ENCODE assay signal across 12 cellular contexts in genomic region chr6:158285321-158285960, GRCh38. TPM values are rescaled to one million over a fixed set of nuclear protein-coding genes. Genes with fewer than 3 reads are reported as not detected.
DNase-seq lines count a peak whose midpoint lies in the region; ATAC-seq and TF ChIP-seq lines count a peak whose summit lies in the region.
"Had no signal": no experiment of that assay in that cellular context is flagged by ENCODE, and none has a peak within 500 bp of the region (broad histone marks: within the 10 kb centered on the region; RNA-seq: fewer than 3 reads in every experiment).

No MANE protein-coding gene starts in this region.

- ATAC-seq in GM18867 (IDR thresholded peaks at IDR 0.05; ENCODE audit: unreplicated experiment), result no peak

- H3K27ac ChIP-seq in breast epithelium (peak overlapping the region; percentile 39 to 50), mammary epithelial cell (ENCODE audit: insufficient read depth, low read depth, low read length) (no peak overlapping the region), transverse colon (peak overlapping the region in 3 of 4 donors; percentile 26 to 61 (median 58))

- peaks cover 48% of the 10 kb centered on the region for H3K79me2 ChIP-seq in mammary epithelial cell (ENCODE audit: insufficient read depth, low read length)

- WGBS in mammary epithelial cell (ENCODE audit: low coverage, missing lambda C conversion rate), result 77% methylated on average over 8 of the region's 8 CpGs
- WGBS in transverse colon (ENCODE audit: low coverage in 1 of 2), 2 donors, result 50 to 70% methylated on average over 4 to 8 of the region's 8 CpGs

- TF ChIP-seq POLR2A in breast epithelium (IDR thresholded peaks at IDR 0.05), result no peak
- TF ChIP-seq POLR2A in transverse colon (IDR thresholded peaks at IDR 0.05), result no peak

- H3K9ac ChIP-seq in mammary epithelial cell (ENCODE audit: insufficient read depth, low read length), result no peak overlapping the region

- dilution Hi-C loops in mammary epithelial cell (cut with HindIII; ENCODE audit: low sequenced_read_pairs), result no loop called here

- no peak for DNase-seq in breast epithelium (ENCODE audit: low spot score in 2 of 2)
- DNase-seq in mammary epithelial cell, result no peak
- peak; percentile 84 for DNase-seq in cerebellum (ENCODE audit: low spot score)
- DNase-seq in midbrain (lab: John Stamatoyannopoulos, UW), result peak; percentile 69
- no peak for DNase-seq in transverse colon
- DNase-seq in DMS53 (lab: John Stamatoyannopoulos, UW), result no peak
- DNase-seq in HCEC 1CT, result no peak
- DNase-seq: activated B cell treated with CpG ODN at 0.5 μM for 24 hours, activated gamma-delta T cell treated with Interleukin-2 at 50 U/mL for 16 hours, NCI-H1105 treated with DMSO at 0.1 percent for 48 hours, retina had no signal

- intact Hi-C loops in breast epithelium (cut with DNase I; ENCODE audit: low total_unique reads), result no loop called here
- intact Hi-C loops in mammary epithelial cell (cut with micrococcal nuclease), result loop anchor here (2.0 kb wide), 1 partner anchor 17 kb away; no protein-coding TSS in a partner anchor
- intact Hi-C loops in transverse colon (cut with DNase I; ENCODE audit: low total_unique reads), result no loop called here

- no TSS peak for BruUV-seq in mammary epithelial cell (replicated peaks; lab: Mats Ljungman, UMichigan)

- no peaks in the 10 kb centered on the region for H4K20me1 ChIP-seq in mammary epithelial cell (ENCODE audit: insufficient read depth, low read length)

- H3K4me1 ChIP-seq in breast epithelium (peaks cover 2 to 10% of the 10 kb centered on the region in 2 donors), mammary epithelial cell (ENCODE audit: insufficient read depth, low read length) (peaks cover 22% of the 10 kb centered on the region), transverse colon (peaks cover 7 to 54% (median 32%) of the 10 kb centered on the region in 4 donors)

- in situ Hi-C loops in mammary epithelial cell (cut with MboI; ENCODE audit: low sequenced_read_pairs in 2 of 2) (no loop called here), transverse colon (cut with MboI; ENCODE audit: low pct_ligation_motif_present in 1 of 4, low pct_unique_long_range_greater_than_20kb in 1 of 4, low sequenced_read_pairs in 3 of 4) (no loop called here)

- H3K27me3 ChIP-seq in breast epithelium (no peaks in the 10 kb centered on the region), mammary epithelial cell (ENCODE audit: insufficient read depth, low read length) (no peaks in the 10 kb centered on the region), transverse colon (no peaks in the 10 kb centered on the region)

- CTCF ChIA-PET in mammary epithelial cell (lab: Charles Lee; ENCODE audit: low non-redundant PET), result interaction anchor here (0.6 kb wide), 1 partner anchor 31 kb away, joined by 3 read pairs; no protein-coding TSS in a partner anchor

- H3K4me2 ChIP-seq in mammary epithelial cell (ENCODE audit: insufficient read depth, low read depth, low read length), result no peak overlapping the region

- no peak for TF ChIP-seq EP300 in transverse colon (IDR thresholded peaks at IDR 0.05; ENCODE audit: low read depth)

- H2AFZ ChIP-seq in mammary epithelial cell (ENCODE audit: low read depth, low read length), result no peak overlapping the region

- no peak overlapping the region for H3K4me3 ChIP-seq in breast epithelium
- H3K4me3 ChIP-seq in mammary epithelial cell (replicated peaks in 1 of 3; ENCODE audit: insufficient read depth in 1 of 3, low read depth in 2 of 3, low read length in 3 of 3), result no peak overlapping the region
- H3K4me3 ChIP-seq in transverse colon, result no peak overlapping the region

- TF ChIP-seq CTCF in breast epithelium (IDR thresholded peaks at IDR 0.05), result no peak
- no peak for TF ChIP-seq CTCF in mammary epithelial cell (conservative IDR thresholded peaks at IDR 0.05 in 1 of 2, IDR thresholded peaks at IDR 0.05 in 1 of 2; ENCODE audit: extremely low read depth in 1 of 2, insufficient read depth in 1 of 2, low read depth in 1 of 2, low read length in 2 of 2)
- no peak for TF ChIP-seq CTCF in transverse colon (IDR thresholded peaks at IDR 0.05)

- H3K36me3 ChIP-seq in breast epithelium (no peaks in the 10 kb centered on the region), mammary epithelial cell (ENCODE audit: insufficient read depth, low read length) (peaks cover 2% of the 10 kb centered on the region), transverse colon (no peaks in the 10 kb centered on the region)

- H3K9me3 ChIP-seq in breast epithelium (no peaks in the 10 kb centered on the region), mammary epithelial cell (replicated peaks; ENCODE audit: insufficient read depth, low read length) (no peaks in the 10 kb centered on the region), transverse colon (no peaks in the 10 kb centered on the region)

RNA-seq across cellular contexts. Expression of gene TULP4, which starts 26.8 kb away (rescaled TPM):
- 100 to 1,000 TPM; 104 to 171 (median 112) TPM for total RNA-seq in breast epithelium
- total RNA-seq in mammary epithelial cell, result 100 to 1,000 TPM in 1 of 2 donors, 10 to 100 TPM in 1; 81.8 to 152 TPM
- 19.7 TPM for polyA plus RNA-seq in mammary epithelial cell
- 85.5 TPM for polyA minus RNA-seq in mammary epithelial cell
- total RNA-seq in cerebellum, result 474 TPM
- 100 to 1,000 TPM in 2 of 4 donors, 10 to 100 TPM in 2; 53.9 to 138 (median 95.1) TPM for total RNA-seq in transverse colon

Comparison
In these comparisons a context has a peak if more than half of its experiments do, and no peak if none do; other contexts are left out.
1. DNase-seq: peak in cerebellum (single experiment) and midbrain (single experiment); none in breast epithelium (0 of 2), mammary epithelial cell (single experiment), transverse colon (single experiment), DMS53 (single experiment) and HCEC 1CT (single experiment).